In genomic region chr7:147394329-147394728, GRCh38 we compare ENCODE assay signal across 32 cellular contexts.
"Had no signal": no experiment of that assay in that cellular context is flagged by ENCODE, and none has a peak within 500 bp of the region (broad histone marks: within the 10 kb centered on the region; RNA-seq: fewer than 3 reads in every experiment).

No MANE protein-coding gene starts in this region.

- DNase-seq: Kasumi-1, MG63, MM.1S, MV-4-11, NCI-H1048, NCI-H1092, NCI-H1092 treated with DMSO at 0.1 percent for 48 hours, NCI-H1105, NCI-H1105 treated with DMSO at 0.1 percent for 48 hours, NCI-H1417 treated with DMSO at 0.1 percent for 48 hours, NCI-H1436, NCI-H1436 treated with DMSO at 0.1 percent for 48 hours, NCI-H1694, NCI-H1694 treated with DMSO at 0.1 percent for 48 hours, NCI-H187, NCI-H187 treated with DMSO at 0.1 percent for 48 hours, NCI-H1930, NCI-H2029, NCI-H2029 treated with DMSO at 0.1 percent for 48 hours, NCI-H2081 treated with DMSO at 0.1 percent for 48 hours, NCI-H2107, NCI-H2171, NCI-H2171 treated with DMSO at 0.1 percent for 48 hours, NCI-H2227 treated with DMSO at 0.1 percent for 48 hours, NCI-H226, NCI-H345, NCI-H446, NCI-H446 treated with DMSO at 0.1 percent for 48 hours, NCI-H510A, NCI-H510A treated with DMSO at 0.1 percent for 48 hours, NCI-H524, NCI-H524 treated with DMSO at 0.1 percent for 48 hours had no signal

- H3K9me3 ChIP-seq: MG63 had no signal

- H3K4me3 ChIP-seq: MG63 had no signal

- H3K36me3 ChIP-seq: MG63 had no signal

- H3K27me3 ChIP-seq: MG63 had no signal
